In genomic region chr9:132669329-132669635, GRCh38 we compare ENCODE assay signal across 8 cellular contexts. TPM values are rescaled to one million over a fixed set of nuclear protein-coding genes. Genes with fewer than 3 reads are reported as not detected.
DNase-seq lines count a peak whose midpoint lies in the region; ATAC-seq and TF ChIP-seq lines count a peak whose summit lies in the region.

No MANE protein-coding gene starts in this region.

- H3K27me3 ChIP-seq in psoas muscle (ENCODE audit: insufficient read depth in 3 of 3, low read length in 2 of 3): no peaks in the 10 kb centered on the region

- WGBS in psoas muscle, 3 donors: 0 to 2% (median 1%) methylated on average over 8 of the region's 8 CpGs

- DNase-seq in SK-N-MC (ENCODE audit: low read depth, low spot score) (no peak), fibroblast of mammary gland (ENCODE audit: low read depth) (no peak), psoas muscle (no peak), NCI-H2227 (lab: John Stamatoyannopoulos, UW; ENCODE audit: unreplicated experiment) (no peak), SW480 (ENCODE audit: low spot score) (no peak), NK-92 (lab: John Stamatoyannopoulos, UW; ENCODE audit: unreplicated experiment) (no peak), SK-N-DZ (ENCODE audit: low spot score) (no peak)

- peaks cover 37% of the 10 kb centered on the region for H3K4me1 ChIP-seq in psoas muscle

- intact Hi-C loops in psoas muscle (cut with DNase I): no loop called here

- peaks cover 30% of the 10 kb centered on the region for H3K36me3 ChIP-seq in SK-N-MC (ENCODE audit: insufficient read depth, low read length)
- peaks cover 0 to 17% of the 10 kb centered on the region in 2 donors for H3K36me3 ChIP-seq in psoas muscle (ENCODE audit: insufficient read depth in 1 of 2, low read depth in 1 of 2)

- peak overlapping the region; percentile 78 for H3K9ac ChIP-seq in SK-N-MC (ENCODE audit: insufficient read length)

- H3K4me3 ChIP-seq in GM08714 (ENCODE audit: low read length) (peak overlapping the region; percentile 94), SK-N-MC (peak overlapping the region; percentile 90), fibroblast of mammary gland (ENCODE audit: control insufficient read depth, low read depth, low read length) (peak overlapping the region; percentile 94), psoas muscle (peak overlapping the region; percentile 99)

- no peak for ATAC-seq in psoas muscle

- H3K27ac ChIP-seq in SK-N-MC (peak overlapping the region; percentile 91), psoas muscle (peak overlapping the region; percentile 99)

- H3K9me3 ChIP-seq in SK-N-MC (ENCODE audit: low read depth, low read length) (no peaks in the 10 kb centered on the region), psoas muscle (no peaks in the 10 kb centered on the region)

- TF ChIP-seq CTCF in fibroblast of mammary gland (conservative IDR thresholded peaks at IDR 0.05; ENCODE audit: control insufficient read depth, insufficient read depth, low read depth, low read length) (no peak), psoas muscle (IDR thresholded peaks at IDR 0.05) (no peak)

RNA-seq across cellular contexts. Expression of gene DDX31, which starts 0.5 kb away (rescaled TPM):
- total RNA-seq in psoas muscle: 10 to 100 TPM in 1 of 4 donors, 1 to 10 TPM in 3; 5.5 to 10.0 (median 8.4) TPM
- polyA plus RNA-seq in psoas muscle: 10 to 100 TPM in 2 of 3 donors, 1 to 10 TPM in 1; 7.2 to 12.4 (median 10.1) TPM
- 21.2 and 25.9 TPM in 2 replicates for polyA plus RNA-seq in SK-N-DZ (2014; cell fraction: cytosol; rRNA removed)
- 62.3 and 75.8 TPM in 2 replicates for polyA plus RNA-seq in SK-N-DZ (2014; cell fraction: nucleus; rRNA removed)

RNA-seq across cellular contexts. Expression of gene GTF3C4, which starts 1.0 kb away (rescaled TPM):
- total RNA-seq in psoas muscle: 10 to 100 TPM in 2 of 4 donors, 1 to 10 TPM in 2; 8.3 to 12.2 (median 10.6) TPM
- 10 to 100 TPM in 1 of 3 donors, 1 to 10 TPM in 2; 3.8 to 12.8 (median 4.3) TPM for polyA plus RNA-seq in psoas muscle
- polyA plus RNA-seq in SK-N-DZ (2014; cell fraction: cytosol; rRNA removed): 15.6 and 16.2 TPM in 2 replicates
- polyA plus RNA-seq in SK-N-DZ (2014; cell fraction: nucleus; rRNA removed): 4.4 and 5.7 TPM in 2 replicates
